Comparison of ENCODE assay signal across 1 cellular context in genomic region chr3:32801440-32801839, GRCh38. TPM values are rescaled to one million over a fixed set of nuclear protein-coding genes. Genes with fewer than 3 reads are reported as not detected.
"Had no signal": no experiment of that assay in that cellular context is flagged by ENCODE, and none has a peak within 500 bp of the region (broad histone marks: within the 10 kb centered on the region; RNA-seq: fewer than 3 reads in every experiment).

No MANE protein-coding gene starts in this region.

RNA-seq across cellular contexts. Expression of gene TRIM71, which starts 16.4 kb away (rescaled TPM):
- total RNA-seq: HFFc6 had no signal
